In the genomic region with DNA sequence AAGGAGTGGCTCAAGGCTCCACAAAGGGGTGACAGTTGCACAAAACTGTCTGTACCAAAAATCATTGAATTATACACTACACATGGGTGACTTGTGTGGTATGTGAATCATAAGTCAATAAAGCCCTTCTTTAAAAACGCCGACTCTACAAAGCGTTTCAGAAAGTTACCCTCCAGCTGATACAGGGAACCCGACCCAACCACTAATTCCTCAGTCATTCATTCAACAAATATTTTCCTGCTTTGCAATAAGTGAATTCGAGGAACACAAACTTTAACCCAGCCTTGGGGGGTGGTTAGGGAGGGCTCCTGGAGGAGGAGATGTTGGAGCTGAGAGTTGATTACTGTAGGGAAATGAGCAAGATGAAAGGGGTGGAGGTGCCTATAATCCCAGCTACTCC, we compare ENCODE assay signal across 20 cellular contexts. TPM values are rescaled to one million over a fixed set of nuclear protein-coding genes. Genes with fewer than 3 reads are reported as not detected.
DNase-seq lines count a peak whose midpoint lies in the region; ATAC-seq and TF ChIP-seq lines count a peak whose summit lies in the region.
"Had no signal": no experiment of that assay in that cellular context is flagged by ENCODE, and none has a peak within 500 bp of the region (broad histone marks: within the 10 kb centered on the region; RNA-seq: fewer than 3 reads in every experiment).

No MANE protein-coding gene starts in this region.

- peak; percentile 37 for DNase-seq in AG04450 (ENCODE audit: low read depth, low spot score)
- peak; percentile 85 for DNase-seq in IMR-90
- DNase-seq in brain microvascular endothelial cell: peak; percentile 47
- DNase-seq in iris pigment epithelial cell (ENCODE audit: low read depth): peak; percentile 78
- DNase-seq in HAP-1 (ENCODE audit: low spot score in 2 of 2): no peak
- DNase-seq in GM03348 (ENCODE audit: low spot score): no peak
- no peak for DNase-seq in natural killer cell treated with Interleukin-12 subunit alpha and Interleukin-12 subunit beta and Interleukin-15 and Interleukin-18, amount 100 ng/mL, for 72 hours (ENCODE audit: low spot score)
- DNase-seq: activated CD4-positive, alpha-beta T cell treated with anti-CD3 and anti-CD28 coated beads, Interleukin-2, amount 50 U/mL, for 1 hour; activated T-cell treated with anti-CD3 and anti-CD28 coated beads, Interleukin-2, amount 50 U/mL, for 48 hours; cortex of kidney; left ventricle myocardium inferior; NCI-H1092 treated with DMSO at 0.1 percent for 48 hours; NCI-H2171; pancreas; stimulated activated CD4-positive, alpha-beta T cell treated with anti-CD3 and anti-CD28 coated beads, Interleukin-4, amount 100 ng/mL, for 24 hours; thyroid gland had no signal

- peak overlapping the region; percentile 6 for H2AFZ ChIP-seq in IMR-90 (replicated peaks; ENCODE audit: low read length, poor library complexity)

- peaks cover 0 to 6% of the 10 kb centered on the region in 2 donors for H3K27me3 Mint-ChIP-seq in natural killer cell treated with Interleukin-12 subunit alpha and Interleukin-12 subunit beta and Interleukin-15 and Interleukin-18, amount 100 ng/mL, for 72 hours

- H3K23ac ChIP-seq in IMR-90 (ENCODE audit: low read depth, low read length): peak overlapping the region; percentile 53; the same call in 1 of the 2 replicates

- peak overlapping the region; percentile 84 for H3K4ac ChIP-seq in IMR-90 (ENCODE audit: low read depth, low read length)

- peak overlapping the region; percentile 98 for H2AK5ac ChIP-seq in IMR-90 (ENCODE audit: low read depth, low read length)

- H3K4me1 ChIP-seq in IMR-90 (ENCODE audit: control insufficient read depth, insufficient read depth, low read length) (peaks cover 14% of the 10 kb centered on the region), HAP-1 (no peaks in the 10 kb centered on the region)
- H3K4me1 ChIP-seq: pancreas had no signal

- 0% methylated on average over 1 of the region's 5 CpGs; no CpG with 5 or more reads in 1 of the 2 experiments for WGBS in IMR-90 (ENCODE audit: extremely low coverage in 2 of 2, insufficient read length in 1 of 2), 2 experiments

- no peaks in the 10 kb centered on the region for H4K20me1 ChIP-seq in IMR-90 (ENCODE audit: insufficient read depth, low read length)

- intact Hi-C loops in IMR-90 (cut with micrococcal nuclease): loop anchor here (1.0 kb wide), 2 partner anchors 18 to 30 kb away; no protein-coding TSS in a partner anchor

- peaks cover 18% of the 10 kb centered on the region for H3K9me1 ChIP-seq in IMR-90 (ENCODE audit: insufficient read depth, low read length)

- H2BK20ac ChIP-seq in IMR-90 (ENCODE audit: low read depth, low read length): peak overlapping the region; percentile 60

- TF ChIP-seq CTCF in AG04450 (IDR thresholded peaks at IDR 0.05; ENCODE audit: low read depth, low read length) (no peak), IMR-90 (conservative IDR thresholded peaks at IDR 0.05; ENCODE audit: low read depth, low read length) (no peak), brain microvascular endothelial cell (IDR thresholded peaks at IDR 0.05; ENCODE audit: low read depth, low read length, missing control alignments) (no peak)

- no peak for TF ChIP-seq POLR2A in IMR-90 (IDR thresholded peaks at IDR 0.05; ENCODE audit: low read depth, low read length)

- BruUV-seq in IMR-90 (replicated peaks; lab: Mats Ljungman, UMichigan): no TSS peak

- peak overlapping the region; percentile 29 for H2AK9ac ChIP-seq in IMR-90 (replicated peaks; ENCODE audit: low read depth, low read length, poor library complexity)

- in situ Hi-C loops in IMR-90 (cut with MboI; ENCODE audit: low sequenced_read_pairs): no loop called here
- in situ Hi-C loops in brain microvascular endothelial cell (cut with HindIII; ENCODE audit: low pct_ligation_motif_present, low sequenced_read_pairs): no loop called here
- in situ Hi-C loops in HAP-1 (cut with MboI; ENCODE audit: low sequenced_read_pairs): loop anchor here (10.0 kb wide), 1 partner anchor 328 kb away; no protein-coding TSS in a partner anchor

- ATAC-seq in IMR-90 (ENCODE audit: low read depth) (peak; percentile 68), GM18520 (IDR thresholded peaks at IDR 0.05; ENCODE audit: unreplicated experiment) (no peak)
- no peak for ATAC-seq in natural killer cell treated with Interleukin-12 subunit alpha and Interleukin-12 subunit beta and Interleukin-15 and Interleukin-18, amount 100 ng/mL, for 72 hours

- H4K91ac ChIP-seq in IMR-90 (ENCODE audit: insufficient read depth, low read depth, low read length): peak overlapping the region; percentile 67

- no peaks in the 10 kb centered on the region for H3K27me3 ChIP-seq in AG04450 (ENCODE audit: control insufficient read depth, insufficient read depth, low read length)
- H3K27me3 ChIP-seq in IMR-90 (ENCODE audit: control insufficient read depth, insufficient read depth, low read length): no peaks in the 10 kb centered on the region
- no peaks in the 10 kb centered on the region for H3K27me3 ChIP-seq in brain microvascular endothelial cell (replicated peaks)
- H3K27me3 ChIP-seq in HAP-1 (ENCODE audit: low read depth): peaks cover 5% of the 10 kb centered on the region; the same call in 1 of the 2 replicates
- H3K27me3 ChIP-seq: esophagus muscularis mucosa, pancreas, thyroid gland had no signal

- peak overlapping the region in 1 of 2 donors; percentile 18 for H3K27ac Mint-ChIP-seq in natural killer cell treated with Interleukin-12 subunit alpha and Interleukin-12 subunit beta and Interleukin-15 and Interleukin-18, amount 100 ng/mL, for 72 hours
- H3K27ac Mint-ChIP-seq: IgD-negative memory B cell had no signal

- H3K4me3 Mint-ChIP-seq in natural killer cell treated with Interleukin-12 subunit alpha and Interleukin-12 subunit beta and Interleukin-15 and Interleukin-18, amount 100 ng/mL, for 72 hours: no peak overlapping the region
- H3K4me3 Mint-ChIP-seq: CD8-positive, alpha-beta memory T cell had no signal

- H3K4me3 ChIP-seq in AG04450 (ENCODE audit: low read depth, low read length) (no peak overlapping the region), IMR-90 (ENCODE audit: insufficient read depth, low read depth, low read length) (no peak overlapping the region), brain microvascular endothelial cell (ENCODE audit: low read depth, low read length) (no peak overlapping the region), HAP-1 (no peak overlapping the region)
- H3K4me3 ChIP-seq: esophagus muscularis mucosa, left ventricle myocardium inferior, pancreas, thyroid gland had no signal

- H3K9me3 ChIP-seq in AG04450 (ENCODE audit: control insufficient read depth, insufficient read depth, low read length) (no peaks in the 10 kb centered on the region), IMR-90 (ENCODE audit: control insufficient read depth, insufficient read depth, low read length) (no peaks in the 10 kb centered on the region), HAP-1 (no peaks in the 10 kb centered on the region)
- H3K9me3 ChIP-seq: esophagus muscularis mucosa, left ventricle myocardium inferior, pancreas, thyroid gland had no signal

- H3K4me1 Mint-ChIP-seq in natural killer cell treated with Interleukin-12 subunit alpha and Interleukin-12 subunit beta and Interleukin-15 and Interleukin-18, amount 100 ng/mL, for 72 hours (ENCODE audit: low read depth in 2 of 2): peaks cover 0 to 8% of the 10 kb centered on the region in 2 donors

- peak overlapping the region; percentile 25; the same call in 1 of the 2 replicates for H3K9ac ChIP-seq in IMR-90 (ENCODE audit: low read depth, low read length)

- H3K79me1 ChIP-seq in IMR-90 (ENCODE audit: low read depth in 1 of 2, low read length in 2 of 2): 0 out of 4 replicates have a peak, but pooled peaks cover 0 to 3% of the 10 kb centered on the region in 2 experiments

- H2BK5ac ChIP-seq in IMR-90 (ENCODE audit: low read depth, low read length, poor library complexity, severe bottlenecking): peak overlapping the region; percentile 30

- peak overlapping the region; percentile 36; the same call in 1 of the 2 replicates for H4K5ac ChIP-seq in IMR-90 (ENCODE audit: low read depth, low read length)

- POLR2A ChIA-PET in AG04450 (lab: Yijun Ruan, JAX) (interaction anchor here (1.1 to 3.8 kb wide), 4 partner anchors 13 to 62 kb away, joined by 3 to 23 read pairs (median 15); no protein-coding TSS in a partner anchor), IMR-90 (lab: Charles Lee; ENCODE audit: unreplicated experiment) (no interaction called here)

- H3K36me3 Mint-ChIP-seq in natural killer cell treated with Interleukin-12 subunit alpha and Interleukin-12 subunit beta and Interleukin-15 and Interleukin-18, amount 100 ng/mL, for 72 hours: peaks cover 6% of the 10 kb centered on the region

- H4K8ac ChIP-seq in IMR-90 (ENCODE audit: low read depth in 2 of 2, low read length in 2 of 2): peak overlapping the region; percentile 7 to 10; a peak in 2 of 4 replicates

- H3K18ac ChIP-seq in IMR-90 (ENCODE audit: low read depth, low read length): peak overlapping the region; percentile 46

- no peak overlapping the region; the same call in 1 of the 2 replicates for H3K56ac ChIP-seq in IMR-90 (ENCODE audit: extremely low read depth, insufficient read depth, low read length)

- H3K27ac ChIP-seq in AG04450 (ENCODE audit: low read depth, low read length) (peak overlapping the region; percentile 65), IMR-90 (ENCODE audit: insufficient read depth, low read length) (peak overlapping the region; percentile 89), brain microvascular endothelial cell (no peak overlapping the region)
- H3K27ac ChIP-seq: pancreas, thyroid gland had no signal

- H3K14ac ChIP-seq in IMR-90 (replicated peaks; ENCODE audit: low read depth, low read length): peak overlapping the region; percentile 64; the same call in 1 of the 2 replicates

- dilution Hi-C loops in IMR-90 (cut with HindIII; ENCODE audit: low sequenced_read_pairs, unreplicated experiment): no loop called here

- H2BK120ac ChIP-seq in IMR-90 (ENCODE audit: low read depth, low read length): peak overlapping the region; percentile 83

- TF ChIP-seq RAD21 in IMR-90 (IDR thresholded peaks at IDR 0.05; ENCODE audit: low read length): no peak

- no peaks in the 10 kb centered on the region for H3K9me3 Mint-ChIP-seq in natural killer cell treated with Interleukin-12 subunit alpha and Interleukin-12 subunit beta and Interleukin-15 and Interleukin-18, amount 100 ng/mL, for 72 hours
- H3K9me3 Mint-ChIP-seq: CD8-positive, alpha-beta memory T cell; IgD-negative memory B cell had no signal

- H2BK15ac ChIP-seq in IMR-90 (ENCODE audit: low read depth, low read length): peak overlapping the region; percentile 75; the same call in 1 of the 3 replicates

- H3K4me2 ChIP-seq in IMR-90 (ENCODE audit: low read depth, low read length): peak overlapping the region; percentile 7

- H3K36me3 ChIP-seq in IMR-90 (ENCODE audit: control insufficient read depth, insufficient read depth, low read length): peaks cover 19% of the 10 kb centered on the region; the same call in 1 of the 2 replicates
- no peaks in the 10 kb centered on the region for H3K36me3 ChIP-seq in brain microvascular endothelial cell (replicated peaks)
- no peaks in the 10 kb centered on the region; the same call in 1 of the 2 replicates for H3K36me3 ChIP-seq in HAP-1 (replicated peaks)
- H3K36me3 ChIP-seq: pancreas had no signal

- CTCF ChIA-PET in AG04450 (lab: Charles Lee) (interaction anchor here (1.0 to 3.9 kb wide), 7 partner anchors 9 to 328 kb away, joined by 4 to 101 read pairs (median 18); no protein-coding TSS in a partner anchor), IMR-90 (lab: Yijun Ruan, JAX) (interaction anchor here (0.6 to 3.6 kb wide), 4 partner anchors 12 to 169 kb away, joined by 3 to 34 read pairs (median 21); no protein-coding TSS in a partner anchor)

RNA-seq across cellular contexts. Expression of a gene that starts 32.0 kb away (rescaled TPM):
- polyA plus RNA-seq in AG04450 (2011; rRNA removed): 41.3 and 70.3 TPM in 2 replicates
- 41.9 and 53.5 TPM in 2 replicates for polyA minus RNA-seq in AG04450 (2011; rRNA and poly(A)+ RNA removed)
- total RNA-seq in IMR-90 (2012; rRNA removed): 4.4 and 14.7 TPM in 2 replicates
- 61.6 and 70.3 TPM in 2 replicates for polyA plus RNA-seq in IMR-90 (2012; rRNA removed)
- polyA plus RNA-seq in IMR-90 (2012; cell fraction: cytosol; rRNA removed): 121 and 133 TPM in 2 replicates
- polyA plus RNA-seq in IMR-90 (2012; cell fraction: nucleus; rRNA removed; ENCODE audit: low replicate concordance): 202 and 477 TPM in 2 replicates
- total RNA-seq in natural killer cell treated with Interleukin-12 subunit alpha and Interleukin-12 subunit beta and Interleukin-15 and Interleukin-18, amount 100 ng/mL, for 72 hours: 10 to 100 TPM; 28.1 to 59.0 TPM

RNA-seq across cellular contexts. Expression of a gene that starts 56.5 kb away (rescaled TPM):
- polyA plus RNA-seq in AG04450 (2011; rRNA removed): 42.5 and 62.7 TPM in 2 replicates
- 65.5 and 108 TPM in 2 replicates for polyA minus RNA-seq in AG04450 (2011; rRNA and poly(A)+ RNA removed)
- total RNA-seq in IMR-90 (2012; rRNA removed): 15.6 and 16.1 TPM in 2 replicates
- 94.0 and 108 TPM in 2 replicates for polyA plus RNA-seq in IMR-90 (2012; rRNA removed)
- polyA plus RNA-seq in IMR-90 (2012; cell fraction: cytosol; rRNA removed): 70.5 and 114 TPM in 2 replicates
- polyA plus RNA-seq in IMR-90 (2012; cell fraction: nucleus; rRNA removed; ENCODE audit: low replicate concordance): 124 and 239 TPM in 2 replicates
- 100 to 1,000 TPM; 131 to 149 TPM for total RNA-seq in natural killer cell treated with Interleukin-12 subunit alpha and Interleukin-12 subunit beta and Interleukin-15 and Interleukin-18, amount 100 ng/mL, for 72 hours

RNA-seq across cellular contexts. Expression of a gene that starts 57.2 kb away (rescaled TPM):
- polyA plus RNA-seq in AG04450 (2011; rRNA removed) (29.4 and 30.9 TPM in 2 replicates), IMR-90 (2012; rRNA removed) (29.0 and 29.8 TPM in 2 replicates)
- polyA minus RNA-seq in AG04450 (2011; rRNA and poly(A)+ RNA removed): 25.0 and 30.6 TPM in 2 replicates
- total RNA-seq in IMR-90 (2012; rRNA removed): 6.3 and 6.9 TPM in 2 replicates
- 45.8 and 88.1 TPM in 2 replicates for polyA plus RNA-seq in IMR-90 (2012; cell fraction: cytosol; rRNA removed)
- polyA plus RNA-seq in IMR-90 (2012; cell fraction: nucleus; rRNA removed; ENCODE audit: low replicate concordance): 107 and 168 TPM in 2 replicates
- total RNA-seq in natural killer cell treated with Interleukin-12 subunit alpha and Interleukin-12 subunit beta and Interleukin-15 and Interleukin-18, amount 100 ng/mL, for 72 hours: 10 to 100 TPM in 1 of 2 donors, 1 to 10 TPM in 1; 6.6 to 13.9 TPM

Comparison
In these comparisons a context has a peak if more than half of its experiments do, and no peak if none do; other contexts are left out.
1. DNase-seq: peak in AG04450 (single experiment), IMR-90 (single experiment), brain microvascular endothelial cell (single experiment) and iris pigment epithelial cell (single experiment); none in HAP-1 (0 of 2), GM03348 (single experiment) and natural killer cell treated with Interleukin-12 subunit alpha and Interleukin-12 subunit beta and Interleukin-15 and Interleukin-18, amount 100 ng/mL, for 72 hours (single experiment).